In genomic region chr1:203305809-203306088, GRCh38 we compare ENCODE assay signal across 8 cellular contexts. TPM values are rescaled to one million over a fixed set of nuclear protein-coding genes. Genes with fewer than 3 reads are reported as not detected.
A peak's percentile ranks its signal among the peaks of the same experiment; 100 is the strongest.
DNase-seq lines count a peak whose midpoint lies in the region; ATAC-seq and TF ChIP-seq lines count a peak whose summit lies in the region.

No MANE protein-coding gene starts in this region.

- TF ChIP-seq CTCF in GM12875 (IDR thresholded peaks at IDR 0.05; ENCODE audit: borderline replicate concordance, insufficient read depth, low read depth, low read length), result no peak

- DNase-seq in astrocyte of the hippocampus (ENCODE audit: low read depth, low spot score) (peak; percentile 48), left colon (peak in 1 of 2 donors; percentile 56), substantia nigra (lab: John Stamatoyannopoulos, UW) (peak in 8 of 49 donors; percentile 52 to 70 (median 60)), midbrain (lab: John Stamatoyannopoulos, UW) (no peak), NCI-H524 treated with DMSO at 0.1 percent for 48 hours (lab: John Stamatoyannopoulos, UW) (no peak)

- H3K27ac ChIP-seq in substantia nigra (ENCODE audit: low read depth, low read length, poor library complexity, severe bottlenecking), result peak overlapping the region; percentile 97

- intact Hi-C loops in left colon (cut with DNase I, micrococcal nuclease), result no loop called here

- ATAC-seq in HG03097 (IDR thresholded peaks at IDR 0.05; ENCODE audit: low FRiP score, unreplicated experiment), result peak; percentile 9
- ATAC-seq in left colon, result peak; percentile 38
- no peak for ATAC-seq in HG02623 (IDR thresholded peaks at IDR 0.05; ENCODE audit: unreplicated experiment)

- peak overlapping the region; percentile 95 for H3K4me3 ChIP-seq in GM12875 (ENCODE audit: low read depth, low read length)

RNA-seq across cellular contexts. Expression of gene BTG2, which starts 0.4 kb away (rescaled TPM):
- 10 to 100 TPM; 70.5 to 76.9 TPM for total RNA-seq in left colon

RNA-seq across cellular contexts. Expression of gene FMOD, which starts 45.2 kb away (rescaled TPM):
- total RNA-seq in left colon, result 10 to 100 TPM; 25.2 to 29.6 TPM
